ENCODE assay signal across 8 cellular contexts in genomic region chr13:42047561-42048322, GRCh38. TPM values are rescaled to one million over a fixed set of nuclear protein-coding genes. Genes with fewer than 3 reads are reported as not detected.
DNase-seq lines count a peak whose midpoint lies in the region; ATAC-seq, FAIRE-seq and TF ChIP-seq lines count a peak whose summit lies in the region.

No MANE protein-coding gene starts in this region.

- FAIRE-seq in GM12892 (lab: Jason Lieb, UNC) = peak; percentile 77

- H3K4me1 ChIP-seq in A673 (ENCODE audit: insufficient read depth, low read length, poor library complexity, severe bottlenecking) = peaks cover under 1% of the 10 kb centered on the region
- H3K4me1 ChIP-seq in neuron (ENCODE audit: insufficient read depth, low read length) = peaks cover 11% of the 10 kb centered on the region

- CTCF ChIA-PET in A673 (lab: Charles Lee) = no interaction called here

- peak overlapping the region; percentile 66 for H3K27ac ChIP-seq in A673 (ENCODE audit: low read depth, low read length, poor library complexity, severe bottlenecking)

- H3K27me3 ChIP-seq in A673 (replicated peaks; ENCODE audit: insufficient read depth, low read depth, low read length, poor library complexity) (peaks cover 5% of the 10 kb centered on the region), neuron (ENCODE audit: insufficient read depth, low read length) (no peaks in the 10 kb centered on the region)

- H2AFZ ChIP-seq in neuron (ENCODE audit: low read depth, low read length) = peak overlapping the region; percentile 79

- TF ChIP-seq POLR2A in GM12892 (IDR thresholded peaks at IDR 0.05; ENCODE audit: low read depth, low read length) = no peak

- POLR2A ChIA-PET in A673 (lab: Charles Lee; ENCODE audit: low non-redundant PET) = no interaction called here

- ATAC-seq in HG03064 (IDR thresholded peaks at IDR 0.05; ENCODE audit: low read depth, unreplicated experiment) = peak; percentile 25

- intact Hi-C loops in A673 (cut with micrococcal nuclease; ENCODE audit: unreplicated experiment) = no loop called here

- no peak for TF ChIP-seq CTCF in A673 (conservative IDR thresholded peaks at IDR 0.05; ENCODE audit: low read depth, low read length)

- DNase-seq in A673 (ENCODE audit: low spot score) = peak; percentile 75
- peak; percentile 44 for DNase-seq in GM12892 (ENCODE audit: insufficient read length)
- peak; percentile 48 for DNase-seq in NCI-H748 treated with DMSO at 0.1 percent for 48 hours (lab: John Stamatoyannopoulos, UW)
- peak; percentile 20 for DNase-seq in activated effector memory CD4-positive, alpha-beta T cell treated with Interleukin-2 at 50 U/mL for 16 hours
- DNase-seq in foreskin melanocyte = peak; percentile 77
- DNase-seq in cerebellar nuclear complex (lab: John Stamatoyannopoulos, UW) = no peak

- peak overlapping the region; percentile 75 for H3K4me3 ChIP-seq in A673 (ENCODE audit: low read depth, low read length, poor library complexity, severe bottlenecking)
- H3K4me3 ChIP-seq in neuron (ENCODE audit: low read length) = peak overlapping the region; percentile 53

- H3K9me3 ChIP-seq in A673 (ENCODE audit: low read depth, low read length, poor library complexity, severe bottlenecking) (no peaks in the 10 kb centered on the region), neuron (ENCODE audit: low read length) (no peaks in the 10 kb centered on the region)

- no TSS peak for BruUV-seq in A673 (replicated peaks; lab: Mats Ljungman, UMichigan)

- H3K36me3 ChIP-seq in A673 (ENCODE audit: insufficient read depth, low read length, poor library complexity, severe bottlenecking) = no peaks in the 10 kb centered on the region
- H3K36me3 ChIP-seq in neuron (ENCODE audit: insufficient read depth, low read length) = no peaks in the 10 kb centered on the region

RNA-seq across cellular contexts. Expression of gene DGKH, which starts 0.7 kb away (rescaled TPM):
- 13.1 and 13.8 TPM in 2 replicates for total RNA-seq in A673 (2021)
- polyA plus RNA-seq in GM12892 (2012; ENCODE audit: missing spikeins) = 7.5 TPM

Comparison
In these comparisons a context has a peak if more than half of its experiments do, and no peak if none do; other contexts are left out.
1. DNase-seq: peak in A673 (single experiment), GM12892 (single experiment), NCI-H748 treated with DMSO at 0.1 percent for 48 hours (single experiment), activated effector memory CD4-positive, alpha-beta T cell treated with Interleukin-2 at 50 U/mL for 16 hours (single experiment) and foreskin melanocyte (single experiment); none in cerebellar nuclear complex (0 of 2).